In genomic region chr1:55689800-55690199, GRCh38 we compare ENCODE assay signal across 30 cellular contexts.
"Had no signal": no experiment of that assay in that cellular context is flagged by ENCODE, and none has a peak within 500 bp of the region (broad histone marks: within the 10 kb centered on the region; RNA-seq: fewer than 3 reads in every experiment).

No MANE protein-coding gene starts in this region.

- H3K9me3 ChIP-seq: adrenal gland, body of pancreas, colonic mucosa, esophagus squamous epithelium, gastroesophageal sphincter had no signal

- H3K27me3 ChIP-seq: body of pancreas, colonic mucosa, gastroesophageal sphincter had no signal

- H3K4me3 ChIP-seq: adrenal gland, body of pancreas, colonic mucosa, esophagus squamous epithelium, gastroesophageal sphincter had no signal

- H3K4me1 ChIP-seq: adrenal gland, colonic mucosa had no signal

- H3K36me3 ChIP-seq: adrenal gland, colonic mucosa, esophagus squamous epithelium, gastroesophageal sphincter, WERI-Rb-1 had no signal

- H3K27ac ChIP-seq: adrenal gland, body of pancreas, colonic mucosa, epithelial cell of prostate, esophagus squamous epithelium, gastroesophageal sphincter, WERI-Rb-1 had no signal

- ATAC-seq: activated CD4-positive, alpha-beta T cell treated with anti-CD3 and anti-CD28 coated beads for 36 hours; activated CD4-positive, CD25-positive, alpha-beta regulatory T cell treated with anti-CD3 and anti-CD28 coated beads, Interleukin-2, amount 50 U/mL, for 24 hours; activated CD8-positive, alpha-beta memory T cell treated with anti-CD3 and anti-CD28 coated beads, Interleukin-2, amount 10 ng/mL, durations not matched to agents 7 days and 5 days; activated CD8-positive, alpha-beta T cell treated with anti-CD3 and anti-CD28 coated beads, Interleukin-2, amount 10 ng/mL, durations not matched to agents 7 days and 5 days; activated naive CD8-positive, alpha-beta T cell treated with anti-CD3 and anti-CD28 coated beads, Interleukin-2, amount 50 U/mL, for 24 hours; body of pancreas; T-helper 17 cell had no signal

- DNase-seq: activated B cell treated with CpG ODN at 0.5 μM for 24 hours; activated CD4-positive, alpha-beta memory T cell treated with anti-CD3 and anti-CD28 coated beads for 36 hours; activated CD4-positive, alpha-beta T cell treated with anti-CD3 and anti-CD28 coated beads for 36 hours; activated CD4-positive, alpha-beta T cell treated with anti-CD3 and anti-CD28 coated beads, Interleukin-2, amount 10 ng/mL, durations not matched to agents 24 days and 14 days; activated CD8-positive, alpha-beta memory T cell treated with anti-CD3 and anti-CD28 coated beads, Interleukin-2, amount 10 ng/mL, durations not matched to agents 7 days and 5 days; activated CD8-positive, alpha-beta memory T cell treated with anti-CD3 and anti-CD28 coated beads, Interleukin-2, amount 50 U/mL, for 4 hours; activated CD8-positive, alpha-beta T cell treated with anti-CD3 and anti-CD28 coated beads, Interleukin-2, amount 10 ng/mL, durations not matched to agents 7 days and 5 days; activated effector memory CD4-positive, alpha-beta T cell treated with anti-CD3 and anti-CD28 coated beads, Interleukin-2, amount 50 U/mL, for 16 hours; activated naive CD4-positive, alpha-beta T cell treated with anti-CD3 and anti-CD28 coated beads for 36 hours; activated naive CD8-positive, alpha-beta T cell treated with anti-CD3 and anti-CD28 coated beads for 36 hours; activated naive CD8-positive, alpha-beta T cell treated with anti-CD3 and anti-CD28 coated beads, Interleukin-2, amount 50 U/mL, for 24 hours; activated T-cell treated with anti-CD3 and anti-CD28 coated beads, Interleukin-2, amount 50 U/mL, for 1 hour; activated T-cell treated with anti-CD3 and anti-CD28 coated beads, Interleukin-2, amount 50 U/mL, for 48 hours; adrenal gland; amygdala; aorta; body of pancreas; central memory CD4-positive, alpha-beta T cell; cerebellar nuclear complex; colonic mucosa; effector CD8-positive, alpha-beta T cell; esophagus squamous epithelium; foreskin melanocyte; T-helper 1 cell; T-helper 17 cell; T1000; WERI-Rb-1 had no signal
